19 cellular contexts compared by ENCODE assay signal in the genomic region with DNA sequence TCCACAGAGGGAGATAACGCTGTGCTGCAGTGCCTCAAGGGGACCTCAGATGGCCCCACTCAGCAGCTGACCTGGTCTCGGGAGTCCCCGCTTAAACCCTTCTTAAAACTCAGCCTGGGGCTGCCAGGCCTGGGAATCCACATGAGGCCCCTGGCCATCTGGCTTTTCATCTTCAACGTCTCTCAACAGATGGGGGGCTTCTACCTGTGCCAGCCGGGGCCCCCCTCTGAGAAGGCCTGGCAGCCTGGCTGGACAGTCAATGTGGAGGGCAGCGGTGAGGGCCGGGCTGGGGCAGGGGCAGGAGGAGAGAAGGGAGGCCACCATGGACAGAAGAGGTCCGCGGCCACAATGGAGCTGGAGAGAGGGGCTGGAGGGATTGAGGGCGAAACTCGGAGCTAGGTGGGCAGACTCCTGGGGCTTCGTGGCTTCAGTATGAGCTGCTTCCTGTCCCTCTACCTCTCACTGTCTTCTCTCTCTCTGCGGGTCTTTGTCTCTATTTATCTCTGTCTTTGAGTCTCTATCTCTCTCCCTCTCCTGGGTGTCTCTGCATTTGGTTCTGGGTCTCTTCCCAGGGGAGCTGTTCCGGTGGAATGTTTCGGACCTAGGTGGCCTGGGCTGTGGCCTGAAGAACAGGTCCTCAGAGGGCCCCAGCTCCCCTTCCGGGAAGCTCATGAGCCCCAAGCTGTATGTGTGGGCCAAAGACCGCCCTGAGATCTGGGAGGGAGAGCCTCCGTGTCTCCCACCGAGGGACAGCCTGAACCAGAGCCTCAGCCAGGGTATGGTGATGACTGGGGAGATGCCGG. TPM values are rescaled to one million over a fixed set of nuclear protein-coding genes. Genes with fewer than 3 reads are reported as not detected.
DNase-seq lines count a peak whose midpoint lies in the region; ATAC-seq and TF ChIP-seq lines count a peak whose summit lies in the region.
"Had no signal": no experiment of that assay in that cellular context is flagged by ENCODE, and none has a peak within 500 bp of the region (broad histone marks: within the 10 kb centered on the region; RNA-seq: fewer than 3 reads in every experiment).

No MANE protein-coding gene starts in this region.

- no peaks in the 10 kb centered on the region for H3K27me3 Mint-ChIP-seq in activated naive CD8-positive, alpha-beta T cell treated with anti-CD3 and anti-CD28 coated beads, Interleukin-2, amount 10 ng/mL, durations not matched to agents 7 days and 5 days
- H3K27me3 Mint-ChIP-seq in immature natural killer cell (ENCODE audit: low read depth in 3 of 3) = peaks cover 0 to 3% (median 2%) of the 10 kb centered on the region in 3 donors
- H3K27me3 Mint-ChIP-seq: activated CD4-positive, alpha-beta memory T cell treated with anti-CD3 and anti-CD28 coated beads for 36 hours had no signal

- peaks cover 28% of the 10 kb centered on the region for H4K20me1 ChIP-seq in BLaER1

- DNase-seq in activated naive CD8-positive, alpha-beta T cell treated with anti-CD3 and anti-CD28 coated beads, Interleukin-2, amount 10 ng/mL, durations not matched to agents 7 days and 5 days = no peak
- DNase-seq in MG63 (no peak), immature natural killer cell (no peak)
- DNase-seq: activated CD4-positive, alpha-beta memory T cell treated with anti-CD3 and anti-CD28 coated beads for 36 hours; activated effector memory CD4-positive, alpha-beta T cell treated with anti-CD3 and anti-CD28 coated beads, Interleukin-2, amount 50 U/mL, for 16 hours; HFFc6; Kasumi-1; NCI-H187 treated with DMSO at 0.1 percent for 48 hours; NCI-H748 treated with DMSO at 0.1 percent for 48 hours; T1000; testis had no signal

- H3K4me3 ChIP-seq in BLaER1 (peak overlapping the region; percentile 93), MG63 (no peak overlapping the region)
- H3K4me3 ChIP-seq: dorsolateral prefrontal cortex, hepatocyte, testis had no signal

- H3K27me3 ChIP-seq in BLaER1 = no peaks in the 10 kb centered on the region
- no peaks in the 10 kb centered on the region for H3K27me3 ChIP-seq in MG63
- H3K27me3 ChIP-seq: hepatocyte, testis had no signal

- peak; percentile 36 for TF ChIP-seq POLR2A in GM18505 (IDR thresholded peaks at IDR 0.05; ENCODE audit: borderline replicate concordance, extremely low read depth, insufficient read depth, insufficient read length)

- H3K9me3 Mint-ChIP-seq in activated naive CD8-positive, alpha-beta T cell treated with anti-CD3 and anti-CD28 coated beads, Interleukin-2, amount 10 ng/mL, durations not matched to agents 7 days and 5 days = no peaks in the 10 kb centered on the region
- no peaks in the 10 kb centered on the region for H3K9me3 Mint-ChIP-seq in immature natural killer cell
- H3K9me3 Mint-ChIP-seq: activated CD4-positive, alpha-beta memory T cell treated with anti-CD3 and anti-CD28 coated beads for 36 hours; HFFc6 had no signal

- H3K4me1 ChIP-seq in BLaER1 = peaks cover 83% of the 10 kb centered on the region
- H3K4me1 ChIP-seq: testis had no signal

- peaks cover 29% of the 10 kb centered on the region for H3K4me1 Mint-ChIP-seq in activated naive CD8-positive, alpha-beta T cell treated with anti-CD3 and anti-CD28 coated beads, Interleukin-2, amount 10 ng/mL, durations not matched to agents 7 days and 5 days
- peaks cover 31 to 43% of the 10 kb centered on the region in 2 donors for H3K4me1 Mint-ChIP-seq in immature natural killer cell

- peaks cover 46% of the 10 kb centered on the region for H3K36me3 ChIP-seq in BLaER1
- H3K36me3 ChIP-seq in MG63 = no peaks in the 10 kb centered on the region

- peaks cover 3% of the 10 kb centered on the region for H3K36me3 Mint-ChIP-seq in activated naive CD8-positive, alpha-beta T cell treated with anti-CD3 and anti-CD28 coated beads, Interleukin-2, amount 10 ng/mL, durations not matched to agents 7 days and 5 days
- no peaks in the 10 kb centered on the region for H3K36me3 Mint-ChIP-seq in immature natural killer cell
- H3K36me3 Mint-ChIP-seq: activated CD4-positive, alpha-beta memory T cell treated with anti-CD3 and anti-CD28 coated beads for 36 hours had no signal

- H3K27ac Mint-ChIP-seq in activated naive CD8-positive, alpha-beta T cell treated with anti-CD3 and anti-CD28 coated beads, Interleukin-2, amount 10 ng/mL, durations not matched to agents 7 days and 5 days = peak overlapping the region; percentile 46
- H3K27ac Mint-ChIP-seq in immature natural killer cell = peak overlapping the region in 3 of 6 donors; percentile 67 to 68 (median 68)
- H3K27ac Mint-ChIP-seq: activated CD4-positive, alpha-beta memory T cell treated with anti-CD3 and anti-CD28 coated beads for 36 hours; HFFc6; progenitor cell of endocrine pancreas had no signal

- H3K4me2 ChIP-seq in BLaER1 = peak overlapping the region; percentile 99
- H3K4me2 ChIP-seq: hepatocyte had no signal

- H3K4me3 Mint-ChIP-seq in activated naive CD8-positive, alpha-beta T cell treated with anti-CD3 and anti-CD28 coated beads, Interleukin-2, amount 10 ng/mL, durations not matched to agents 7 days and 5 days = no peak overlapping the region
- H3K4me3 Mint-ChIP-seq in immature natural killer cell = peak overlapping the region in 1 of 5 donors; percentile 33
- H3K4me3 Mint-ChIP-seq: activated CD4-positive, alpha-beta memory T cell treated with anti-CD3 and anti-CD28 coated beads for 36 hours; HFFc6 had no signal

- POLR2A ChIA-PET in activated naive CD8-positive, alpha-beta T cell treated with anti-CD3 and anti-CD28 coated beads, Interleukin-2, amount 10 ng/mL, durations not matched to agents 7 days and 5 days (lab: Charles Lee) = interaction anchor here (0.7 kb wide), 1 partner anchor 18 kb away, joined by 4 read pairs; a partner anchor contains a TSS

- H3K9ac ChIP-seq in BLaER1 = peak overlapping the region; percentile 99

- H3K27ac ChIP-seq in BLaER1 = peak overlapping the region; percentile 99
- H3K27ac ChIP-seq: dorsolateral prefrontal cortex, hepatocyte, HL-60, testis had no signal

- H3K9me3 ChIP-seq in BLaER1 (no peaks in the 10 kb centered on the region), MG63 (no peaks in the 10 kb centered on the region)
- H3K9me3 ChIP-seq: testis had no signal

- ATAC-seq in GM18505 (IDR thresholded peaks at IDR 0.05; ENCODE audit: unreplicated experiment) (no peak), GM18907 (IDR thresholded peaks at IDR 0.05; ENCODE audit: unreplicated experiment) (no peak)
- no peak for ATAC-seq in activated naive CD8-positive, alpha-beta T cell treated with anti-CD3 and anti-CD28 coated beads, Interleukin-2, amount 10 ng/mL, durations not matched to agents 7 days and 5 days (ENCODE audit: low read depth)
- ATAC-seq: Right ventricle myocardium inferior had no signal

RNA-seq across cellular contexts. Expression of a gene that starts 0.8 kb away (rescaled TPM):
- total RNA-seq in activated naive CD8-positive, alpha-beta T cell treated with anti-CD3 and anti-CD28 coated beads, Interleukin-2, amount 10 ng/mL, durations not matched to agents 7 days and 5 days = under 1 TPM; 0.40 to 0.83 TPM
- not detected in 2 replicates for total RNA-seq in MG63 (2014; rRNA removed; shearing (Covaris generic); ENCODE audit: low replicate concordance)
- under 1 TPM; 0.18 to 0.29 (median 0.27) TPM for polyA plus RNA-seq in immature natural killer cell
- total RNA-seq: hepatocyte, HFFc6, progenitor cell of endocrine pancreas, Right ventricle myocardium inferior had no signal
- polyA plus RNA-seq: hepatocyte had no signal

RNA-seq across cellular contexts. Expression of a gene that starts 7.5 kb away (rescaled TPM):
- total RNA-seq in activated naive CD8-positive, alpha-beta T cell treated with anti-CD3 and anti-CD28 coated beads, Interleukin-2, amount 10 ng/mL, durations not matched to agents 7 days and 5 days = 10 to 100 TPM; 23.7 to 25.6 TPM
- 75.5 and 86.2 TPM in 2 replicates for total RNA-seq in MG63 (2014; rRNA removed; shearing (Covaris generic); ENCODE audit: low replicate concordance)
- 10 to 100 TPM in 1 of 3 donors, 1 to 10 TPM in 2; 6.3 to 13.9 (median 9.6) TPM for polyA plus RNA-seq in immature natural killer cell

RNA-seq across cellular contexts. Expression of a gene that starts 18.2 kb away (rescaled TPM):
- total RNA-seq in activated naive CD8-positive, alpha-beta T cell treated with anti-CD3 and anti-CD28 coated beads, Interleukin-2, amount 10 ng/mL, durations not matched to agents 7 days and 5 days = 100 to 1,000 TPM; 115 to 117 TPM
- 11.4 and 21.3 TPM in 2 replicates for total RNA-seq in MG63 (2014; rRNA removed; shearing (Covaris generic); ENCODE audit: low replicate concordance)
- polyA plus RNA-seq in immature natural killer cell = 10 to 100 TPM; 22.2 to 37.3 (median 33.0) TPM

RNA-seq across cellular contexts. Expression of a gene that starts 42.0 kb away (rescaled TPM):
- 10 to 100 TPM; 28.1 to 30.1 TPM for total RNA-seq in activated naive CD8-positive, alpha-beta T cell treated with anti-CD3 and anti-CD28 coated beads, Interleukin-2, amount 10 ng/mL, durations not matched to agents 7 days and 5 days
- total RNA-seq in MG63 (2014; rRNA removed; shearing (Covaris generic); ENCODE audit: low replicate concordance) = 35.5 and 37.5 TPM in 2 replicates
- polyA plus RNA-seq in immature natural killer cell = 10 to 100 TPM; 21.1 to 53.1 (median 30.2) TPM

RNA-seq across cellular contexts. Expression of a gene that starts 52.3 kb away (rescaled TPM):
- 100 to 1,000 TPM; 288 to 297 TPM for total RNA-seq in activated naive CD8-positive, alpha-beta T cell treated with anti-CD3 and anti-CD28 coated beads, Interleukin-2, amount 10 ng/mL, durations not matched to agents 7 days and 5 days
- not detected in 2 replicates for total RNA-seq in MG63 (2014; rRNA removed; shearing (Covaris generic); ENCODE audit: low replicate concordance)
- 100 to 1,000 TPM; 198 to 343 (median 220) TPM for polyA plus RNA-seq in immature natural killer cell
